In genomic region chr7:137535579-137535978, GRCh38 we compare ENCODE assay signal across 23 cellular contexts.
"Had no signal": no experiment of that assay in that cellular context is flagged by ENCODE, and none has a peak within 500 bp of the region (broad histone marks: within the 10 kb centered on the region; RNA-seq: fewer than 3 reads in every experiment).

No MANE protein-coding gene starts in this region.

- H3K36me3 ChIP-seq: esophagus squamous epithelium, gastroesophageal sphincter, heart right ventricle, left lung, lower lobe of right lung had no signal

- H3K27me3 ChIP-seq: dorsolateral prefrontal cortex, esophagus squamous epithelium, gastroesophageal sphincter, heart right ventricle, left lung had no signal

- ATAC-seq: esophagus mucosa; gastroesophageal sphincter; left cardiac atrium; left lung; lower lobe of right lung; mucosa of descending colon; naive thymus-derived CD8-positive, alpha-beta T cell had no signal

- DNase-seq: dermis blood vessel endothelial cell; dorsolateral prefrontal cortex; effector CD4-positive, alpha-beta T cell; effector memory CD4-positive, alpha-beta T cell; erythroblast; esophagus squamous epithelium; foreskin fibroblast; foreskin melanocyte; glutamatergic neuron; head of caudate nucleus; heart right ventricle; hippocampal formation; left cardiac atrium; left lung; lower lobe of right lung; mesenchymal stem cell; mucosa of descending colon; naive B cell; naive thymus-derived CD8-positive, alpha-beta T cell had no signal

- H3K4me3 ChIP-seq: coronary artery, dorsolateral prefrontal cortex, esophagus squamous epithelium, gastroesophageal sphincter, heart right ventricle, left lung, lower lobe of right lung, mucosa of descending colon had no signal

- H3K4me1 ChIP-seq: esophagus squamous epithelium, gastroesophageal sphincter, heart right ventricle, left lung, lower lobe of right lung had no signal

- H3K9me3 ChIP-seq: esophagus squamous epithelium, gastroesophageal sphincter, heart right ventricle, left lung, lower lobe of right lung, mucosa of descending colon had no signal

- H3K27ac ChIP-seq: coronary artery, dorsolateral prefrontal cortex, epithelial cell of prostate, esophagus squamous epithelium, gastroesophageal sphincter, heart right ventricle, left lung, lower lobe of right lung had no signal
